ENCODE assay signal across 1 cellular context in the genomic region with DNA sequence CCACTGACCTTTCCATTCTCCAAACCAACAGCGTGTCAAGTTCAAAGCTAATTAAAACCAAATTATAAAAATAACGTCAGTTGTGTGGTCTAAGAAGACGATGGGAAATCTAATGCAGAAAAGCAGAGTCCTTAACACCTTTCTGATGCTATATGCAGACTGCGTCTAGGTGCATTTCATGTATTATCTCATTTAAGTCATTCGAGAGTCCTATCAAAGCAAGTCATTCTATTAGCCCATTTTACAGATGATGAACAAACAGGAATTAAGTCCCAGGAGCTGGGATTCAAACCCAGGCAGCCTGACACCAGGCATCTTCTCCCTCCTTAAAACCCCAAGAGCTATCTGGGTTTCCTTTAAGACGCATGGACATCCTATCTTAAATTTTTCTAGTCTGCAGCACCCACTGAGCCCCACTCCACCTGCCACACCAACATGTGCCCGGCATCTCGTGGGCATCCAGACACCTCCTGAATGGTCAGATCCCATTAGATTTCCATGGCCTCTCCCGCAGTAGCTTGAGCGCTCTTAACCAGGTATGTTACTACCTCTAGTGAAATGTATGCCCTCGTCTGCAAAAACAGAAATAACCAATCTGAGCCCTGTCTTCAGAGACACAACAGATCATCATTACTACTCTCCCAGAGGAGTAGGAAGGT.
A peak's percentile ranks its signal among the peaks of the same experiment; 100 is the strongest.
TF ChIP-seq lines count a peak whose summit lies in the region.

No MANE protein-coding gene starts in this region.

TF ChIP-seq in HepG2, 621 proteins besides CTCF, POLR2A, EP300 and RAD21:
- peak; percentile 80 for TF ChIP-seq ZNF629 (CRISPR knock-in tag; conservative IDR thresholded peaks at IDR 0.05)
- peak; percentile 55 for TF ChIP-seq RBM22 (optimal IDR thresholded peaks at IDR 0.05; ENCODE audit: low read length)
- no peak for TF ChIP-seq ZNF792 (CRISPR knock-in tag; IDR thresholded peaks at IDR 0.05)
- no peak for TF ChIP-seq TEAD3 (CRISPR knock-in tag; optimal IDR thresholded peaks at IDR 0.05; ENCODE audit: borderline replicate concordance)
